In the genomic region with DNA sequence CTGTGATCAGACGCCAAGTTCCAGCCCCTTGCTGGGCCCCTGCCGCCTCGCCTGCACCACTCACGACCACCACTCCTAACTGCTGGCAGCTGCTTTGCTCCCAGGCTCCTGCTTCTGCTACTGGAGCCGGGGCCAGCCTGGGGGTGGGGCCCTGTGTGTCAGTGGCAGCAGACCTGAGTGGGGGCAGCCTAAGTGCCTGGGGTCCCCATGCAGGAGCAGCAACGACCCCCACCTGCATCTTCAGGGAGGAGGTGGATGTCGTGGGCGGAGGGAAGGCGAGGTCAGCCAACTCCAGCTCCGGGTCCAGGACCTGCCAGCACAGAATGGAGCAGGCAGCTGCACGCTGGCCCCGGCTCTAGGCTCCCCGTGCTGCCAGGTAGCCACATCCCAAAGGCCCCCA, we compare ENCODE assay signal across 38 cellular contexts. TPM values are rescaled to one million over a fixed set of nuclear protein-coding genes. Genes with fewer than 3 reads are reported as not detected.
"Had no signal": no experiment of that assay in that cellular context is flagged by ENCODE, and none has a peak within 500 bp of the region (broad histone marks: within the 10 kb centered on the region; RNA-seq: fewer than 3 reads in every experiment).

No MANE protein-coding gene starts in this region.

- H3K9me3 ChIP-seq: ascending aorta, breast epithelium had no signal

- DNase-seq: activated CD4-positive, alpha-beta memory T cell treated with anti-CD3 and anti-CD28 coated beads, Interleukin-2, amount 10 ng/mL, durations not matched to agents 7 days and 5 days; activated CD4-positive, alpha-beta T cell treated with anti-CD3 and anti-CD28 coated beads for 1 hour; activated CD4-positive, alpha-beta T cell treated with anti-CD3 and anti-CD28 coated beads for 36 hours; activated CD4-positive, alpha-beta T cell treated with anti-CD3 and anti-CD28 coated beads for 48 hours; activated CD4-positive, alpha-beta T cell treated with anti-CD3 and anti-CD28 coated beads, Interleukin-2, amount 10 ng/mL, durations not matched to agents 7 days and 5 days; activated CD4-positive, alpha-beta T cell treated with anti-CD3 and anti-CD28 coated beads, Interleukin-2, amount 50 U/mL, for 48 hours; activated CD4-positive, CD25-positive, alpha-beta regulatory T cell; activated CD8-positive, alpha-beta memory T cell treated with anti-CD3 and anti-CD28 coated beads for 24 hours; activated CD8-positive, alpha-beta memory T cell treated with anti-CD3 and anti-CD28 coated beads, Interleukin-2, amount 10 ng/mL, durations not matched to agents 7 days and 5 days; activated CD8-positive, alpha-beta memory T cell treated with anti-CD3 and anti-CD28 coated beads, Interleukin-2, amount 50 U/mL, for 48 hours; activated CD8-positive, alpha-beta T cell treated with anti-CD3 and anti-CD28 coated beads, Interleukin-2, amount 10 ng/mL, durations not matched to agents 7 days and 5 days; activated effector memory CD4-positive, alpha-beta T cell treated with anti-CD3 and anti-CD28 coated beads, Interleukin-2, amount 50 U/mL, for 16 hours; activated gamma-delta T cell treated with Interleukin-2 at 50 U/mL for 16 hours; activated naive CD4-positive, alpha-beta T cell; activated naive CD4-positive, alpha-beta T cell treated with anti-CD3 and anti-CD28 coated beads for 36 hours; activated naive CD4-positive, alpha-beta T cell treated with anti-CD3 and anti-CD28 coated beads, Interleukin-2, amount 50 U/mL, for 16 hours; activated naive CD8-positive, alpha-beta T cell treated with anti-CD3 and anti-CD28 coated beads for 36 hours; activated T-cell treated with anti-CD3 and anti-CD28 coated beads, Interleukin-2, amount 50 U/mL, for 24 hours; activated T-cell treated with anti-CD3 and anti-CD28 coated beads, Interleukin-2, amount 50 U/mL, for 48 hours; amygdala; anterior cingulate cortex; central memory CD4-positive, alpha-beta T cell; SW 1271; T-helper 1 cell; T-helper 2 cell; T-helper 9 cell; WERI-Rb-1 had no signal

- H3K27me3 Mint-ChIP-seq: activated CD4-positive, alpha-beta memory T cell treated with anti-CD3 and anti-CD28 coated beads, Interleukin-2, amount 10 ng/mL, durations not matched to agents 7 days and 5 days; activated CD4-positive, alpha-beta T cell treated with anti-CD3 and anti-CD28 coated beads for 36 hours; activated CD4-positive, alpha-beta T cell treated with anti-CD3 and anti-CD28 coated beads, Interleukin-2, amount 10 ng/mL, durations not matched to agents 7 days and 5 days; activated CD8-positive, alpha-beta memory T cell treated with anti-CD3 and anti-CD28 coated beads, Interleukin-2, amount 10 ng/mL, durations not matched to agents 7 days and 5 days; activated naive CD8-positive, alpha-beta T cell treated with anti-CD3 and anti-CD28 coated beads for 36 hours; activated T-cell treated with anti-CD3 and anti-CD28 coated beads, Interleukin-2, amount 50 U/mL, for 24 hours; activated T-helper 17 cell treated with anti-CD3 and anti-CD28 coated beads, Interleukin-2, amount 50 U/mL, for 72 hours had no signal

- H3K9me3 Mint-ChIP-seq: activated CD4-positive, alpha-beta memory T cell treated with anti-CD3 and anti-CD28 coated beads, Interleukin-2, amount 10 ng/mL, durations not matched to agents 7 days and 5 days; activated CD4-positive, alpha-beta T cell treated with anti-CD3 and anti-CD28 coated beads, Interleukin-2, amount 10 ng/mL, durations not matched to agents 7 days and 5 days; activated naive CD4-positive, alpha-beta T cell treated with anti-CD3 and anti-CD28 coated beads for 36 hours; activated naive CD4-positive, alpha-beta T cell treated with anti-CD3 and anti-CD28 coated beads, Interleukin-2, amount 50 U/mL, for 72 hours; activated naive CD8-positive, alpha-beta T cell treated with anti-CD3 and anti-CD28 coated beads for 36 hours; activated T-cell treated with anti-CD3 and anti-CD28 coated beads, Interleukin-2, amount 50 U/mL, for 24 hours; activated T-helper 17 cell treated with anti-CD3 and anti-CD28 coated beads, Interleukin-2, amount 50 U/mL, for 72 hours; brain; T-helper 1 cell treated with Interleukin-12 subunit alpha and Interleukin-12 subunit beta and Interleukin-4 antibody, amounts not matched to agents 30 μg/mL and 1 μg/mL, for 36 hours; T-helper 2 cell treated with Interferon-gamma antibody and Interleukin-4, amounts not matched to agents 5 μg/mL and 100 μg/mL, for 36 hours; WTC11 had no signal

- H3K4me3 ChIP-seq: ascending aorta, breast epithelium had no signal

- H3K27ac ChIP-seq: ascending aorta, breast epithelium, WERI-Rb-1 had no signal

- ATAC-seq: activated CD4-positive, alpha-beta T cell treated with anti-CD3 and anti-CD28 coated beads for 36 hours; activated CD4-positive, CD25-positive, alpha-beta regulatory T cell treated with anti-CD3 and anti-CD28 coated beads, Interleukin-2, amount 50 U/mL, for 24 hours; activated CD8-positive, alpha-beta memory T cell treated with anti-CD3 and anti-CD28 coated beads, Interleukin-2, amount 10 ng/mL, durations not matched to agents 7 days and 5 days; activated CD8-positive, alpha-beta T cell treated with anti-CD3 and anti-CD28 coated beads, Interleukin-2, amount 10 ng/mL, durations not matched to agents 7 days and 5 days; activated naive CD4-positive, alpha-beta T cell treated with anti-CD3 and anti-CD28 coated beads, Interleukin-2, amount 50 U/mL, for 72 hours; activated T-helper 17 cell treated with anti-CD3 and anti-CD28 coated beads, Interleukin-2, amount 50 U/mL, for 72 hours; WTC11 had no signal

- H3K27me3 ChIP-seq: ascending aorta, breast epithelium had no signal

- H3K27ac Mint-ChIP-seq: activated CD4-positive, alpha-beta memory T cell treated with anti-CD3 and anti-CD28 coated beads, Interleukin-2, amount 10 ng/mL, durations not matched to agents 7 days and 5 days; activated CD4-positive, alpha-beta T cell treated with anti-CD3 and anti-CD28 coated beads for 36 hours; activated CD8-positive, alpha-beta memory T cell treated with anti-CD3 and anti-CD28 coated beads, Interleukin-2, amount 10 ng/mL, durations not matched to agents 7 days and 5 days; activated naive CD4-positive, alpha-beta T cell treated with anti-CD3 and anti-CD28 coated beads for 36 hours; brain; T-helper 1 cell treated with Interleukin-12 subunit alpha and Interleukin-12 subunit beta and Interleukin-4 antibody, amounts not matched to agents 30 μg/mL and 1 μg/mL, for 36 hours; WTC11 had no signal

- H3K4me3 Mint-ChIP-seq: activated CD4-positive, alpha-beta memory T cell treated with anti-CD3 and anti-CD28 coated beads, Interleukin-2, amount 10 ng/mL, durations not matched to agents 7 days and 5 days; activated CD4-positive, alpha-beta T cell treated with anti-CD3 and anti-CD28 coated beads for 36 hours; activated CD4-positive, alpha-beta T cell treated with anti-CD3 and anti-CD28 coated beads, Interleukin-2, amount 10 ng/mL, durations not matched to agents 7 days and 5 days; activated CD8-positive, alpha-beta memory T cell treated with anti-CD3 and anti-CD28 coated beads, Interleukin-2, amount 10 ng/mL, durations not matched to agents 7 days and 5 days; activated CD8-positive, alpha-beta T cell treated with anti-CD3 and anti-CD28 coated beads, Interleukin-2, amount 10 ng/mL, durations not matched to agents 7 days and 5 days; activated naive CD8-positive, alpha-beta T cell treated with anti-CD3 and anti-CD28 coated beads for 36 hours; activated T-cell treated with anti-CD3 and anti-CD28 coated beads, Interleukin-2, amount 50 U/mL, for 24 hours; activated T-helper 17 cell treated with anti-CD3 and anti-CD28 coated beads, Interleukin-2, amount 50 U/mL, for 72 hours; brain; T-helper 1 cell treated with Interleukin-12 subunit alpha and Interleukin-12 subunit beta and Interleukin-4 antibody, amounts not matched to agents 30 μg/mL and 1 μg/mL, for 36 hours; T-helper 2 cell treated with Interferon-gamma antibody and Interleukin-4, amounts not matched to agents 5 μg/mL and 100 μg/mL, for 36 hours; WTC11 had no signal

RNA-seq across cellular contexts. Expression of a gene that starts 15.8 kb away (rescaled TPM):
- total RNA-seq: ascending aorta had no signal

RNA-seq across cellular contexts. Expression of a gene that starts 21.1 kb away (rescaled TPM):
- total RNA-seq: ascending aorta, breast epithelium, cardiac septum, cerebellum had no signal
